ENCODE assay signal across 12 cellular contexts in the genomic region with DNA sequence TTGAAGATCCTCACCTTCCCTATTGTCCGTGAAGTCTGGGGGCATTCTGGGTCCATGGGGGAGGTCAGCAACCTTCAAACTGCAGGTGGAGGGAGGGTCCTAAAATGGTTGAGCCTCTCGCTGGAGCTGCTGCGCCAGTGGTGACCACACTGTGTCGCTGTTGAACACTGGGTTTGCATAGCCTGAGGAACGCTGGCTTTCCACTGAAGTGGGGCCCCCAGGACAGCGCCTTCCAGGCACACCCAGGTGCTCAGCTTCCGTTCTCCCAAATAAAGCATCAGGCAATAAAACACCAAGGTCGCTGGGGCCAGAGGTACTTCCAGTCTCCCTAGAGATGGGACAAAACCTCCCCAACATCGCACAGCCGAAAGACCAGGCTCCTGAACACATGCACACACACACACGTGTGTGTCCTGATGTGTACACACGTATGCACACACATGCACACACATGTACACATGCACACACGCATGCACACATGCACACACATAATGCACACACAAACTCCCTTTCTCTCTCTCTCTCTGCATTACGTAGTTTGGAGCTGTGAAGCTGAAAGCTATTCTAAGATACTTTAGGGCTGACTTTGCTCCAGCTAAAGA.
A peak's percentile ranks its signal among the peaks of the same experiment; 100 is the strongest.
DNase-seq lines count a peak whose midpoint lies in the region; ATAC-seq, FAIRE-seq and TF ChIP-seq lines count a peak whose summit lies in the region.
"Had no signal": no experiment of that assay in that cellular context is flagged by ENCODE, and none has a peak within 500 bp of the region (broad histone marks: within the 10 kb centered on the region; RNA-seq: fewer than 3 reads in every experiment).

No MANE protein-coding gene starts in this region.

- BruUV-seq in K562 (replicated peaks; lab: Mats Ljungman, UMichigan) = no TSS peak

- POLR2A ChIA-PET in HEK293 (lab: Yijun Ruan, JAX) (no interaction called here), K562 (lab: Yijun Ruan, JAX) (no interaction called here)

- H3K27ac Mint-ChIP-seq in CD14-positive monocyte = peak overlapping the region in 4 of 7 donors; percentile 89 to 93 (median 92)
- H3K27ac Mint-ChIP-seq: activated CD4-positive, alpha-beta memory T cell treated with anti-CD3 and anti-CD28 coated beads, Interleukin-2, amount 10 ng/mL, durations not matched to agents 7 days and 5 days had no signal

- WGBS in K562 (ENCODE audit: insufficient coverage, low coverage, missing lambda C conversion rate) = 1% methylated on average over 14 of the region's 14 CpGs

- FAIRE-seq in K562 (lab: Jason Lieb, UNC) = no peak

- CTCF ChIA-PET in HEK293 (lab: Yijun Ruan, JAX) = interaction anchor here (0.5 to 2.9 kb wide), 8 partner anchors 10 to 522 kb away, joined by 3 to 9 read pairs (median 3); no protein-coding TSS in a partner anchor
- CTCF ChIA-PET in K562 (lab: Yijun Ruan, JAX; ENCODE audit: low intra/inter-chr PET ratio) = no interaction called here

- H4K20me1 ChIP-seq in K562 (replicated peaks; ENCODE audit: control insufficient read depth, insufficient read depth, low read length) = no peaks in the 10 kb centered on the region

- in situ Hi-C loops in K562 (cut with MboI) = loop anchor here (25.0 kb wide), 1 partner anchor 907 kb away; a partner anchor contains a TSS

- H3K9me1 ChIP-seq in K562 (ENCODE audit: control insufficient read depth, insufficient read depth, low read length) = no peaks in the 10 kb centered on the region

- no peaks in the 10 kb centered on the region for H3K36me3 ChIP-seq in HEK293 (ENCODE audit: control insufficient read depth in 2 of 2, insufficient read depth in 1 of 2, low read length in 2 of 2)
- no peaks in the 10 kb centered on the region for H3K36me3 ChIP-seq in K562 (ENCODE audit: control insufficient read depth, insufficient read depth, low read length)
- no peaks in the 10 kb centered on the region for H3K36me3 ChIP-seq in lower lobe of right lung

- H3K4me3 Mint-ChIP-seq in CD14-positive monocyte = peak overlapping the region in 1 of 2 donors; percentile 30
- H3K4me3 Mint-ChIP-seq: activated CD4-positive, alpha-beta memory T cell treated with anti-CD3 and anti-CD28 coated beads, Interleukin-2, amount 10 ng/mL, durations not matched to agents 7 days and 5 days had no signal

- H3K36me3 Mint-ChIP-seq in CD14-positive monocyte = no peaks in the 10 kb centered on the region

- H3K4me1 Mint-ChIP-seq in CD14-positive monocyte = peaks cover 18% of the 10 kb centered on the region
- H3K4me1 Mint-ChIP-seq: activated CD4-positive, alpha-beta memory T cell treated with anti-CD3 and anti-CD28 coated beads, Interleukin-2, amount 10 ng/mL, durations not matched to agents 7 days and 5 days had no signal

- H3K4me3 ChIP-seq in HEK293 (ENCODE audit: low read depth, low read length) = no peak overlapping the region
- H3K4me3 ChIP-seq in K562 = no peak overlapping the region
- no peak overlapping the region for H3K4me3 ChIP-seq in lower lobe of right lung

- H3K9me3 ChIP-seq in HEK293 (ENCODE audit: control insufficient read depth, insufficient read depth, low read depth, low read length) (no peaks in the 10 kb centered on the region), K562 (replicated peaks; ENCODE audit: control insufficient read depth, insufficient read depth, low read depth, low read length) (peaks cover 5% of the 10 kb centered on the region; the same call in 1 of the 2 replicates), lower lobe of right lung (peaks cover 15% of the 10 kb centered on the region)

- intact Hi-C loops in CD14-positive monocyte (cut with micrococcal nuclease) (loop anchor here in 1 of 2 donors (5.0 kb wide), 2 partner anchors 37 to 117 kb away; no protein-coding TSS in a partner anchor), K562 (cut with micrococcal nuclease) (no loop called here), lower lobe of right lung (cut with DNase I) (loop anchor here (10.0 kb wide), 1 partner anchor 195 kb away; no protein-coding TSS in a partner anchor)

- H2AFZ ChIP-seq in K562 (ENCODE audit: low read depth, low read length) = no peak overlapping the region

- H3K27ac ChIP-seq in HEK293 (ENCODE audit: extremely low read depth, low read depth, low read length) (no peak overlapping the region), K562 (ENCODE audit: extremely low read depth, low read depth, low read length) (no peak overlapping the region), lower lobe of right lung (no peak overlapping the region)

- ATAC-seq in K562 = 0 out of 3 replicates have a peak, but pooled peaks have one; percentile 32
- ATAC-seq in lower lobe of right lung = no peak
- ATAC-seq in HG03280 (IDR thresholded peaks at IDR 0.05; ENCODE audit: unreplicated experiment) = no peak

- peaks cover 11 to 30% (median 13%) of the 10 kb centered on the region in 3 donors for H3K27me3 Mint-ChIP-seq in CD14-positive monocyte (ENCODE audit: low read depth in 3 of 3)

- H3K27me3 ChIP-seq in K562 (ENCODE audit: control insufficient read depth in 2 of 2, insufficient read depth in 2 of 2, low read length in 2 of 2) (no peaks in the 10 kb centered on the region), lower lobe of right lung (ENCODE audit: low read depth) (peaks cover 17% of the 10 kb centered on the region)

- peak; percentile 28 for TF ChIP-seq CTCF in CD14-positive monocyte (IDR thresholded peaks at IDR 0.05)
- no peak for TF ChIP-seq CTCF in HEK293 (tag by site-specific recombination; IDR thresholded peaks at IDR 0.05)
- peak; percentile 39 to 64 (median 47); a peak in 4 of 6 replicates for TF ChIP-seq CTCF in K562 (IDR thresholded peaks at IDR 0.05 in 2 of 3, conservative IDR thresholded peaks at IDR 0.05 in 1 of 3; ENCODE audit: insufficient read depth in 2 of 3, low read depth in 1 of 3, low read length in 3 of 3)
- TF ChIP-seq CTCF in lower lobe of right lung (IDR thresholded peaks at IDR 0.05) = peak; percentile 22

- no peak for TF ChIP-seq EP300 in K562 (IDR thresholded peaks at IDR 0.05; ENCODE audit: low read length)

- H3K4me1 ChIP-seq in HEK293 (ENCODE audit: control insufficient read depth, insufficient read depth, low read length) (no peaks in the 10 kb centered on the region), K562 (replicated peaks in 1 of 2; ENCODE audit: control insufficient read depth in 2 of 2, insufficient read depth in 2 of 2, low read length in 2 of 2) (no peaks in the 10 kb centered on the region; a peak in 1 of 5 replicates), lower lobe of right lung (peaks cover 6% of the 10 kb centered on the region)

- no peak overlapping the region for H3K4me2 ChIP-seq in K562 (ENCODE audit: insufficient read depth, low read length)

- TF ChIP-seq POLR2A in K562 (conservative IDR thresholded peaks at IDR 0.05) = no peak

- H3K9ac ChIP-seq in K562 (ENCODE audit: insufficient read depth in 1 of 2, low read depth in 2 of 2, low read length in 2 of 2) = no peak overlapping the region

- no peaks in the 10 kb centered on the region for H3K79me2 ChIP-seq in K562 (ENCODE audit: control insufficient read depth, insufficient read depth, low read length)

- H3K9me3 Mint-ChIP-seq in CD14-positive monocyte = peaks cover 13 to 35% (median 25%) of the 10 kb centered on the region in 7 donors

- DNase-seq in CD14-positive monocyte (ENCODE audit: low spot score) (no peak), K562 (ENCODE audit: extremely low read depth in 1 of 4, low spot score in 3 of 4) (peak; percentile 28 to 50 (median 36)), lower lobe of right lung (no peak), NCI-H128 (lab: John Stamatoyannopoulos, UW; ENCODE audit: unreplicated experiment) (no peak), HK-2 (ENCODE audit: unreplicated experiment) (no peak)
- DNase-seq in activated CD4-positive, CD25-positive, alpha-beta regulatory T cell treated with anti-CD3 and anti-CD28 coated beads, Interleukin-2, amount 50 U/mL, for 72 hours = no peak
- DNase-seq: activated CD4-positive, alpha-beta memory T cell treated with anti-CD3 and anti-CD28 coated beads, Interleukin-2, amount 10 ng/mL, durations not matched to agents 7 days and 5 days; amniotic stem cell; DMS79 treated with DMSO at 0.1 percent for 48 hours; SIG-M5 had no signal

- no peak for TF ChIP-seq RAD21 in K562 (CRISPR knock-in tag; conservative IDR thresholded peaks at IDR 0.05 in 1 of 2, IDR thresholded peaks at IDR 0.05 in 1 of 2)

TF ChIP-seq in HEK293, 187 proteins besides CTCF, POLR2A, EP300 and RAD21 (continues in another document):
- TF ChIP-seq TRIM28 (IDR thresholded peaks at IDR 0.05; ENCODE audit: borderline replicate concordance, low read length) (peak; percentile 84; the same call in 1 of the 2 replicates), SETDB1 (IDR thresholded peaks at IDR 0.05; ENCODE audit: insufficient read length, low read length) (peak; percentile 94)

TF ChIP-seq in K562, 482 proteins besides CTCF, POLR2A, EP300 and RAD21 (continues in another document):
- TF ChIP-seq SAFB2 (IDR thresholded peaks at IDR 0.05; ENCODE audit: borderline replicate concordance, low read depth, low read length, severe bottlenecking) = no peak
- TF ChIP-seq CBX3 (IDR thresholded peaks at IDR 0.05; ENCODE audit: borderline replicate concordance in 1 of 2, low read length in 2 of 2) = peak in 1 of 2 experiments; percentile 89; a peak in 2 of 3 replicates
- no peak for TF ChIP-seq FOXA3 (CRISPR knock-in tag; conservative IDR thresholded peaks at IDR 0.05 in 1 of 2, IDR thresholded peaks at IDR 0.05 in 1 of 2)
- TF ChIP-seq SMC3 (conservative IDR thresholded peaks at IDR 0.05; ENCODE audit: insufficient read depth, low read depth, low read length) = no peak
- TF ChIP-seq, protein P1, sequence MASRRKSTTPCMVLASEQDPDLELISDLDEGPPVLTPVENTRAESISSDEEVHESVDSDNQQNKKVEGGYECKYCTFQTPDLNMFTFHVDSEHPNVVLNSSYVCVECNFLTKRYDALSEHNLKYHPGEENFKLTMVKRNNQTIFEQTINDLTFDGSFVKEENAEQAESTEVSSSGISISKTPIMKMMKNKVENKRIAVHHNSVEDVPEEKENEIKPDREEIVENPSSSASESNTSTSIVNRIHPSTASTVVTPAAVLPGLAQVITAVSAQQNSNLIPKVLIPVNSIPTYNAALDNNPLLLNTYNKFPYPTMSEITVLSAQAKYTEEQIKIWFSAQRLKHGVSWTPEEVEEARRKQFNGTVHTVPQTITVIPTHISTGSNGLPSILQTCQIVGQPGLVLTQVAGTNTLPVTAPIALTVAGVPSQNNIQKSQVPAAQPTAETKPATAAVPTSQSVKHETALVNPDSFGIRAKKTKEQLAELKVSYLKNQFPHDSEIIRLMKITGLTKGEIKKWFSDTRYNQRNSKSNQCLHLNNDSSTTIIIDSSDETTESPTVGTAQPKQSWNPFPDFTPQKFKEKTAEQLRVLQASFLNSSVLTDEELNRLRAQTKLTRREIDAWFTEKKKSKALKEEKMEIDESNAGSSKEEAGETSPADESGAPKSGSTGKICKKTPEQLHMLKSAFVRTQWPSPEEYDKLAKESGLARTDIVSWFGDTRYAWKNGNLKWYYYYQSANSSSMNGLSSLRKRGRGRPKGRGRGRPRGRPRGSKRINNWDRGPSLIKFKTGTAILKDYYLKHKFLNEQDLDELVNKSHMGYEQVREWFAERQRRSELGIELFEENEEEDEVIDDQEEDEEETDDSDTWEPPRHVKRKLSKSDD (conservative IDR thresholded peaks at IDR 0.05; ENCODE audit: low read length) = no peak
- peak; percentile 82; the same call in 1 of the 2 replicates for TF ChIP-seq CBX5 (IDR thresholded peaks at IDR 0.05; ENCODE audit: borderline replicate concordance, low read depth)
- TF ChIP-seq MCM5 (IDR thresholded peaks at IDR 0.05; ENCODE audit: low read depth) = no peak

Comparison
In these comparisons a context has a peak if more than half of its experiments do, and no peak if none do; other contexts are left out.
1. DNase-seq: peak in K562 (4 of 4); none in CD14-positive monocyte (single experiment), lower lobe of right lung (single experiment), NCI-H128 (single experiment), activated CD4-positive, CD25-positive, alpha-beta regulatory T cell treated with anti-CD3 and anti-CD28 coated beads, Interleukin-2, amount 50 U/mL, for 72 hours (single experiment) and HK-2 (single experiment).